ENCODE assay signal across 1 cellular context in the genomic region with DNA sequence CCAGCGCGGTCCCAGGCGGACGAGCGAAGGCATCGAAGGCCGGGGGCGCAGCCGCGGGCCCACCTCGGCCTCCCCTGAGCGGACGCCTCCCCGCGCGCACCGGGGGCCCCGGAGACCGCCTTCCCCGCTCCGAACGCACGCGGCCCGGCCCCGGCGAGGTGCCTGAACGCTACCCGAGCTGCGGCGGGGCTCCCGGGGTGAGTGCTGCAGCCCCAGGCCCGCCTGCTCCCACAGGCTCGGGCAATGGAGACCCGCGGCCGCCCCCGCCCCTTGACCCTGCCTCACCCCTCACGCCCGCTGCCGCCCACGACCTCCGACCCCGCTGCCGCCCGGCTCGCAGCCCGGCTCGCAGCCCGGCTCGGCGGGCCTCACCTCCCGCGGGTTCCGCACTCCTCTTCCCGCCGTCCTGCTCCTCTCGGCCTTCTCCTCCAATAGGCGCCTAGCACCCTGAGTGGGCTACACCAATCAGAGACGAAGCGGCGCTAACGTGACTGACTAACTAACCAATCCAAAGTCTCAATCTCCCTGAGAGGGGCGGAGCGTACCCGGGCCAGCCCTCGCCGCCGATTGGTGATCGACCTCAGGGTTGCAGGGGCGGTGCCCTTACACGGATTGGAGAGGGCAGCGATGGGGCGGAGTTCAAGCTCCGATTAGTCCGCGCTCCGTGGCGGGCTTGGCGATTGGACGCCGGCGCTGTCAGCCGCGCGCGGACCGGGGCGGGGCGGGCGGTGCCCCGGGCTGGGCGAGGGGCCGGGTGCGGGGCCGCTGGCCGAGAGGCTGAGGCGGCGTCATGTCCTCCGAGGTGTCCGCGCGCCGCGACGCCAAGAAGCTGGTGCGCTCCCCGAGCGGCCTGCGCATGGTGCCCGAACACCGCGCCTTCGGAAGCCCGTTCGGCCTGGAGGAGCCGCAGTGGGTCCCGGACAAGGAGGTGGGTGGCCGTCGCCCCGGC.
TF ChIP-seq lines count a peak whose summit lies in the region.

Gene XRCC3, minus strand, starts transcription at position 400 of the 949 bp plus-strand sequence. CDS start 4,364 bp downstream, outside the sequence.
Gene ZFYVE21, plus strand, starts transcription at position 759 of the 949 bp plus-strand sequence. Its CDS starts 32 bp downstream, at position 791.

TF ChIP-seq in K562, 482 proteins besides CTCF, POLR2A, EP300 and RAD21 (continued from another document and continues in another):
- TF ChIP-seq ZNF592 (IDR thresholded peaks at IDR 0.05) = peak; percentile 49
- TF ChIP-seq, protein P1, sequence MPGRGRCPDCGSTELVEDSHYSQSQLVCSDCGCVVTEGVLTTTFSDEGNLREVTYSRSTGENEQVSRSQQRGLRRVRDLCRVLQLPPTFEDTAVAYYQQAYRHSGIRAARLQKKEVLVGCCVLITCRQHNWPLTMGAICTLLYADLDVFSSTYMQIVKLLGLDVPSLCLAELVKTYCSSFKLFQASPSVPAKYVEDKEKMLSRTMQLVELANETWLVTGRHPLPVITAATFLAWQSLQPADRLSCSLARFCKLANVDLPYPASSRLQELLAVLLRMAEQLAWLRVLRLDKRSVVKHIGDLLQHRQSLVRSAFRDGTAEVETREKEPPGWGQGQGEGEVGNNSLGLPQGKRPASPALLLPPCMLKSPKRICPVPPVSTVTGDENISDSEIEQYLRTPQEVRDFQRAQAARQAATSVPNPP (IDR thresholded peaks at IDR 0.05; ENCODE audit: borderline replicate concordance, insufficient read depth, insufficient read length) = no peak
- TF ChIP-seq, protein P2, sequence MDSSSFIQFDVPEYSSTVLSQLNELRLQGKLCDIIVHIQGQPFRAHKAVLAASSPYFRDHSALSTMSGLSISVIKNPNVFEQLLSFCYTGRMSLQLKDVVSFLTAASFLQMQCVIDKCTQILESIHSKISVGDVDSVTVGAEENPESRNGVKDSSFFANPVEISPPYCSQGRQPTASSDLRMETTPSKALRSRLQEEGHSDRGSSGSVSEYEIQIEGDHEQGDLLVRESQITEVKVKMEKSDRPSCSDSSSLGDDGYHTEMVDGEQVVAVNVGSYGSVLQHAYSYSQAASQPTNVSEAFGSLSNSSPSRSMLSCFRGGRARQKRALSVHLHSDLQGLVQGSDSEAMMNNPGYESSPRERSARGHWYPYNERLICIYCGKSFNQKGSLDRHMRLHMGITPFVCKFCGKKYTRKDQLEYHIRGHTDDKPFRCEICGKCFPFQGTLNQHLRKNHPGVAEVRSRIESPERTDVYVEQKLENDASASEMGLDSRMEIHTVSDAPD (CRISPR knock-in tag; IDR thresholded peaks at IDR 0.05) = no peak
- no peak for TF ChIP-seq ZNF316 (IDR thresholded peaks at IDR 0.05)
- TF ChIP-seq MGA (IDR thresholded peaks at IDR 0.05) = 0 out of 2 replicates have a peak, but pooled peaks have one; percentile 8
- TF ChIP-seq RFX7 (CRISPR knock-in tag; IDR thresholded peaks at IDR 0.05) = no peak
- TF ChIP-seq SPI1 (IDR thresholded peaks at IDR 0.05; ENCODE audit: borderline replicate concordance, low read depth, low read length) = no peak
- TF ChIP-seq ZBTB40 (IDR thresholded peaks at IDR 0.05) = no peak
- no peak for TF ChIP-seq ZBTB40 (CRISPR knock-in tag; IDR thresholded peaks at IDR 0.05)
- TF ChIP-seq HDAC8 (tag; IDR thresholded peaks at IDR 0.05) = no peak
- TF ChIP-seq KDM2B (CRISPR knock-in tag; IDR thresholded peaks at IDR 0.05) = no peak
